In genomic region chr10:8350250-8350967, GRCh38 we compare ENCODE assay signal across 25 cellular contexts.
A peak's percentile ranks its signal among the peaks of the same experiment; 100 is the strongest.
DNase-seq lines count a peak whose midpoint lies in the region; ATAC-seq, FAIRE-seq and TF ChIP-seq lines count a peak whose summit lies in the region.
"Had no signal": no experiment of that assay in that cellular context is flagged by ENCODE, and none has a peak within 500 bp of the region (broad histone marks: within the 10 kb centered on the region; RNA-seq: fewer than 3 reads in every experiment).

No MANE protein-coding gene starts in this region.

- BruUV-seq in IMR-90 (replicated peaks; lab: Mats Ljungman, UMichigan): no TSS peak

- no peak overlapping the region for H4K8ac ChIP-seq in IMR-90 (ENCODE audit: low read depth in 2 of 2, low read length in 2 of 2)
- no peak overlapping the region for H4K8ac ChIP-seq in mesenchymal stem cell (ENCODE audit: low read length)

- peaks cover 3% of the 10 kb centered on the region for H3K27me3 Mint-ChIP-seq in astrocyte (ENCODE audit: low read depth, unreplicated experiment)
- no peaks in the 10 kb centered on the region for H3K27me3 Mint-ChIP-seq in CD4-positive, alpha-beta T cell
- H3K27me3 Mint-ChIP-seq: activated naive CD4-positive, alpha-beta T cell treated with anti-CD3 and anti-CD28 coated beads, Interleukin-2, amount 50 U/mL, for 24 hours had no signal

- TF ChIP-seq RAD21 in IMR-90 (IDR thresholded peaks at IDR 0.05; ENCODE audit: low read length): no peak

- H3K27ac ChIP-seq in DND-41 (ENCODE audit: low read length) (no peak overlapping the region), IMR-90 (ENCODE audit: insufficient read depth, low read length) (no peak overlapping the region), astrocyte (ENCODE audit: low read depth, low read length) (no peak overlapping the region), mesenchymal stem cell (ENCODE audit: low read length, poor library complexity, severe bottlenecking) (no peak overlapping the region)
- H3K27ac ChIP-seq in CD4-positive, alpha-beta T cell (ENCODE audit: low read depth, low read length): no peak overlapping the region
- H3K27ac ChIP-seq: body of pancreas, gastrocnemius medialis, ovary had no signal

- H2AK9ac ChIP-seq in IMR-90 (replicated peaks; ENCODE audit: low read depth, low read length, poor library complexity): no peak overlapping the region

- POLR2A ChIA-PET in IMR-90 (lab: Charles Lee; ENCODE audit: unreplicated experiment): no interaction called here
- POLR2A ChIA-PET in CD4-positive, alpha-beta T cell (lab: Charles Lee): no interaction called here

- no peak overlapping the region for H3K4me2 ChIP-seq in DND-41 (ENCODE audit: insufficient read depth, low read length)
- H3K4me2 ChIP-seq in IMR-90 (ENCODE audit: low read depth, low read length): peak overlapping the region; percentile 50; the same call in 1 of the 2 replicates
- no peak overlapping the region for H3K4me2 ChIP-seq in astrocyte (ENCODE audit: low read length)
- no peak overlapping the region for H3K4me2 ChIP-seq in mesenchymal stem cell (ENCODE audit: low read length, poor library complexity, severe bottlenecking)

- peaks cover 15% of the 10 kb centered on the region for H3K4me1 ChIP-seq in DND-41 (ENCODE audit: insufficient read depth, low read length)
- H3K4me1 ChIP-seq in IMR-90 (ENCODE audit: control insufficient read depth, insufficient read depth, low read length): no peaks in the 10 kb centered on the region
- no peaks in the 10 kb centered on the region for H3K4me1 ChIP-seq in astrocyte (ENCODE audit: insufficient read depth, low read length)
- H3K4me1 ChIP-seq in mesenchymal stem cell (ENCODE audit: control insufficient read depth, insufficient read depth, low read depth, low read length): no peaks in the 10 kb centered on the region
- H3K4me1 ChIP-seq: body of pancreas, gastrocnemius medialis had no signal

- TF ChIP-seq CTCF in DND-41 (IDR thresholded peaks at IDR 0.05; ENCODE audit: borderline replicate concordance, extremely low read depth, low read length, poor library complexity, severe bottlenecking) (no peak), IMR-90 (conservative IDR thresholded peaks at IDR 0.05; ENCODE audit: low read depth, low read length) (no peak), astrocyte (IDR thresholded peaks at IDR 0.05; ENCODE audit: insufficient read depth, low read depth, low read length) (no peak)
- no peak for TF ChIP-seq CTCF in CD4-positive, alpha-beta T cell (IDR thresholded peaks at IDR 0.05)

- peak overlapping the region; percentile 57 for H2BK5ac ChIP-seq in IMR-90 (ENCODE audit: low read depth, low read length, poor library complexity, severe bottlenecking)
- no peak overlapping the region for H2BK5ac ChIP-seq in mesenchymal stem cell (ENCODE audit: low read depth, low read length, poor library complexity, severe bottlenecking)

- H3K9me3 ChIP-seq in DND-41 (ENCODE audit: insufficient read depth, low read length, severe bottlenecking): no peaks in the 10 kb centered on the region
- H3K9me3 ChIP-seq in IMR-90 (ENCODE audit: control insufficient read depth, insufficient read depth, low read length): peaks cover 8% of the 10 kb centered on the region
- no peaks in the 10 kb centered on the region for H3K9me3 ChIP-seq in astrocyte (ENCODE audit: insufficient read depth, low read depth, low read length)
- H3K9me3 ChIP-seq in mesenchymal stem cell (ENCODE audit: control insufficient read depth, low read length): no peaks in the 10 kb centered on the region
- no peaks in the 10 kb centered on the region for H3K9me3 ChIP-seq in CD4-positive, alpha-beta T cell (ENCODE audit: control insufficient read depth, low read length)
- H3K9me3 ChIP-seq: body of pancreas, gastrocnemius medialis, ovary had no signal

- no peak overlapping the region for H2BK20ac ChIP-seq in IMR-90 (ENCODE audit: low read depth, low read length)

- WGBS in IMR-90 (ENCODE audit: extremely low coverage in 2 of 2, insufficient read length in 1 of 2), 2 experiments: no CpG with 5 or more reads among the region's 5 CpGs
- 52% methylated on average over 3 of the region's 5 CpGs for WGBS in mesenchymal stem cell

- H2BK12ac ChIP-seq in mesenchymal stem cell (ENCODE audit: low read length in 2 of 2): no peak overlapping the region

- H3K79me2 ChIP-seq in DND-41 (ENCODE audit: insufficient read depth, low read length) (no peaks in the 10 kb centered on the region), astrocyte (ENCODE audit: insufficient read depth, low read length) (no peaks in the 10 kb centered on the region)

- H3K23ac ChIP-seq in IMR-90 (ENCODE audit: low read depth, low read length) (no peak overlapping the region), mesenchymal stem cell (ENCODE audit: low read length in 2 of 2) (no peak overlapping the region)

- no peak for DNase-seq in DND-41
- peak; percentile 34 for DNase-seq in IMR-90
- peak; percentile 19 for DNase-seq in astrocyte (ENCODE audit: low read depth)
- DNase-seq in mesenchymal stem cell: peak; percentile 57
- DNase-seq in NCI-H82 (lab: John Stamatoyannopoulos, UW): no peak
- no peak for DNase-seq in HuH-7.5 (ENCODE audit: low spot score)
- DNase-seq in CD4-positive, alpha-beta T cell: no peak
- DNase-seq: body of pancreas; CD4-positive, alpha-beta memory T cell; DMS 273 treated with DMSO at 0.1 percent for 48 hours; effector CD8-positive, alpha-beta T cell; gastrocnemius medialis; left ventricle myocardium superior; NCI-H2081 treated with DMSO at 0.1 percent for 48 hours; NCI-H446; nephron progenitor cell; ovary; retina; stimulated activated CD4-positive, alpha-beta T cell treated with anti-CD3 and anti-CD28 coated beads, Interleukin-2, amount 100 ng/mL, for 48 hours; stimulated activated naive B cell treated with anti-CD40 and anti-IgM and Interleukin-4, amounts not matched to agents 10 μg/mL and 1 μg/mL and 100 μg/mL, for 72 hours; T1000 had no signal

- H2BK15ac ChIP-seq in IMR-90 (ENCODE audit: low read depth, low read length) (no peak overlapping the region), mesenchymal stem cell (ENCODE audit: low read depth, poor library complexity, severe bottlenecking) (no peak overlapping the region)

- H2AK5ac ChIP-seq in IMR-90 (ENCODE audit: low read depth, low read length) (no peak overlapping the region), mesenchymal stem cell (ENCODE audit: low read length, severe bottlenecking) (no peak overlapping the region)

- 0 out of 2 replicates have a peak overlapping the region, but pooled peaks have one; percentile 24 for H2AFZ ChIP-seq in DND-41 (ENCODE audit: low read depth, low read length)
- H2AFZ ChIP-seq in IMR-90 (replicated peaks; ENCODE audit: low read length, poor library complexity): no peak overlapping the region
- H2AFZ ChIP-seq in astrocyte (ENCODE audit: low read depth, low read length): no peak overlapping the region
- no peak overlapping the region for H2AFZ ChIP-seq in mesenchymal stem cell (ENCODE audit: low read depth, low read length)

- H3K14ac ChIP-seq in IMR-90 (replicated peaks; ENCODE audit: low read depth, low read length) (no peak overlapping the region), mesenchymal stem cell (ENCODE audit: low read length in 2 of 2) (no peak overlapping the region)

- H3K9me3 Mint-ChIP-seq in astrocyte (ENCODE audit: unreplicated experiment): peaks cover 4% of the 10 kb centered on the region
- no peaks in the 10 kb centered on the region for H3K9me3 Mint-ChIP-seq in CD4-positive, alpha-beta T cell
- H3K9me3 Mint-ChIP-seq: activated naive CD4-positive, alpha-beta T cell treated with anti-CD3 and anti-CD28 coated beads, Interleukin-2, amount 50 U/mL, for 24 hours; activated T-helper 1 cell treated with anti-CD3 and anti-CD28 coated beads, Interleukin-12 subunit alpha, Interleukin-12 subunit beta, Interleukin-2, Interleukin-4 antibody, amounts not matched to agents 30 ng/mL and 10 ng/mL and 1 ng/mL, durations not matched to agents 14 hours and 24 hours and 36 hours; nephron progenitor cell had no signal

- H3K4ac ChIP-seq in IMR-90 (ENCODE audit: low read depth, low read length): no peak overlapping the region
- H3K4ac ChIP-seq in mesenchymal stem cell (ENCODE audit: low read depth in 1 of 2, low read length in 2 of 2): no peak overlapping the region

- CTCF ChIA-PET in IMR-90 (lab: Yijun Ruan, JAX): no interaction called here
- CTCF ChIA-PET in CD4-positive, alpha-beta T cell (lab: Charles Lee): no interaction called here

- H3K4me3 ChIP-seq in DND-41 (ENCODE audit: low read depth in 1 of 2, low read length in 2 of 2): no peak overlapping the region
- H3K4me3 ChIP-seq in IMR-90 (ENCODE audit: insufficient read depth, low read depth, low read length): no peak overlapping the region
- no peak overlapping the region for H3K4me3 ChIP-seq in astrocyte (ENCODE audit: insufficient read depth, low read depth, low read length)
- no peak overlapping the region for H3K4me3 ChIP-seq in mesenchymal stem cell (ENCODE audit: insufficient read depth in 1 of 2, low read depth in 1 of 2, low read length in 2 of 2)
- H3K4me3 ChIP-seq: body of pancreas, gastrocnemius medialis, ovary had no signal

- H3K79me1 ChIP-seq in IMR-90 (ENCODE audit: low read depth in 1 of 2, low read length in 2 of 2): no peaks in the 10 kb centered on the region
- H3K79me1 ChIP-seq in mesenchymal stem cell (replicated peaks; ENCODE audit: low read length, poor library complexity, severe bottlenecking): no peaks in the 10 kb centered on the region

- no peaks in the 10 kb centered on the region for H3K36me3 Mint-ChIP-seq in astrocyte (ENCODE audit: low read depth, unreplicated experiment)
- H3K36me3 Mint-ChIP-seq in CD4-positive, alpha-beta T cell (ENCODE audit: low read depth): no peaks in the 10 kb centered on the region
- H3K36me3 Mint-ChIP-seq: activated naive CD4-positive, alpha-beta T cell treated with anti-CD3 and anti-CD28 coated beads, Interleukin-2, amount 50 U/mL, for 24 hours; CD4-positive, alpha-beta memory T cell; stimulated activated naive B cell treated with anti-CD40 and anti-IgM and Interleukin-4, amounts not matched to agents 10 μg/mL and 1 μg/mL and 100 μg/mL, for 72 hours had no signal

- no peaks in the 10 kb centered on the region for H3K27me3 ChIP-seq in DND-41 (ENCODE audit: insufficient read depth, low read length, poor library complexity)
- no peaks in the 10 kb centered on the region for H3K27me3 ChIP-seq in IMR-90 (ENCODE audit: control insufficient read depth, insufficient read depth, low read length)
- no peaks in the 10 kb centered on the region for H3K27me3 ChIP-seq in astrocyte (ENCODE audit: insufficient read depth, low read length)
- H3K27me3 ChIP-seq in mesenchymal stem cell (ENCODE audit: control insufficient read depth in 1 of 2, insufficient read depth in 1 of 2, low read length in 2 of 2): peaks cover 0 to 4% of the 10 kb centered on the region in 2 experiments
- H3K27me3 ChIP-seq in CD4-positive, alpha-beta T cell (ENCODE audit: control insufficient read depth, insufficient read depth, low read length): no peaks in the 10 kb centered on the region
- H3K27me3 ChIP-seq: body of pancreas, gastrocnemius medialis, ovary had no signal

- ATAC-seq in DND-41 (ENCODE audit: insufficient read depth, low read depth) (no peak), IMR-90 (ENCODE audit: low read depth) (peak; percentile 86)
- no peak for ATAC-seq in CD4-positive, alpha-beta T cell (ENCODE audit: poor library complexity)
- ATAC-seq: body of pancreas; gastrocnemius medialis; left ventricle myocardium superior; Right ventricle myocardium inferior; stimulated activated naive B cell treated with anti-CD40 and anti-IgM and Interleukin-4, amounts not matched to agents 10 μg/mL and 1 μg/mL and 100 μg/mL, for 72 hours had no signal

- intact Hi-C loops in IMR-90 (cut with micrococcal nuclease): no loop called here
- intact Hi-C loops in CD4-positive, alpha-beta T cell (cut with DNase I, micrococcal nuclease): no loop called here

- H3K36me3 ChIP-seq in DND-41 (ENCODE audit: insufficient read depth, low read length): no peaks in the 10 kb centered on the region
- no peaks in the 10 kb centered on the region for H3K36me3 ChIP-seq in IMR-90 (ENCODE audit: control insufficient read depth, insufficient read depth, low read length)
- H3K36me3 ChIP-seq in astrocyte (ENCODE audit: insufficient read depth, low read length): no peaks in the 10 kb centered on the region
- H3K36me3 ChIP-seq in mesenchymal stem cell (ENCODE audit: control insufficient read depth in 1 of 2, insufficient read depth in 2 of 2, low read depth in 1 of 2, low read length in 2 of 2): no peaks in the 10 kb centered on the region
- H3K36me3 ChIP-seq: gastrocnemius medialis, ovary had no signal

- no peak overlapping the region for H3K56ac ChIP-seq in IMR-90 (ENCODE audit: extremely low read depth, insufficient read depth, low read length)

- no peaks in the 10 kb centered on the region for H3K9me1 ChIP-seq in IMR-90 (ENCODE audit: insufficient read depth, low read length)

- dilution Hi-C loops in IMR-90 (cut with HindIII; ENCODE audit: low sequenced_read_pairs, unreplicated experiment): no loop called here

- peaks cover 7% of the 10 kb centered on the region for H3K4me1 Mint-ChIP-seq in astrocyte (ENCODE audit: low read depth, unreplicated experiment)
- no peaks in the 10 kb centered on the region for H3K4me1 Mint-ChIP-seq in CD4-positive, alpha-beta T cell (ENCODE audit: low read depth)
- H3K4me1 Mint-ChIP-seq: activated naive CD4-positive, alpha-beta T cell treated with anti-CD3 and anti-CD28 coated beads, Interleukin-2, amount 50 U/mL, for 24 hours; stimulated activated naive B cell treated with anti-CD40 and anti-IgM and Interleukin-4, amounts not matched to agents 10 μg/mL and 1 μg/mL and 100 μg/mL, for 72 hours had no signal

- H3K18ac ChIP-seq in IMR-90 (ENCODE audit: low read depth, low read length) (0 out of 2 replicates have a peak overlapping the region, but pooled peaks have one; percentile 26), mesenchymal stem cell (ENCODE audit: low read depth in 1 of 2, low read length in 2 of 2) (no peak overlapping the region)

- H3K4me3 Mint-ChIP-seq in astrocyte (ENCODE audit: unreplicated experiment): no peak overlapping the region
- no peak overlapping the region for H3K4me3 Mint-ChIP-seq in CD4-positive, alpha-beta T cell
- H3K4me3 Mint-ChIP-seq: activated naive CD4-positive, alpha-beta T cell treated with anti-CD3 and anti-CD28 coated beads, Interleukin-2, amount 50 U/mL, for 24 hours; activated T-helper 1 cell treated with anti-CD3 and anti-CD28 coated beads, Interleukin-12 subunit alpha, Interleukin-12 subunit beta, Interleukin-2, Interleukin-4 antibody, amounts not matched to agents 30 ng/mL and 10 ng/mL and 1 ng/mL, durations not matched to agents 14 hours and 24 hours and 36 hours; nephron progenitor cell; stimulated activated naive B cell treated with anti-CD40 and anti-IgM and Interleukin-4, amounts not matched to agents 10 μg/mL and 1 μg/mL and 100 μg/mL, for 72 hours had no signal

- H3K27ac Mint-ChIP-seq in astrocyte (ENCODE audit: unreplicated experiment): no peak overlapping the region
- H3K27ac Mint-ChIP-seq in CD4-positive, alpha-beta T cell: no peak overlapping the region
- H3K27ac Mint-ChIP-seq: activated naive CD4-positive, alpha-beta T cell treated with anti-CD3 and anti-CD28 coated beads, Interleukin-2, amount 50 U/mL, for 24 hours; activated T-helper 1 cell treated with anti-CD3 and anti-CD28 coated beads, Interleukin-12 subunit alpha, Interleukin-12 subunit beta, Interleukin-2, Interleukin-4 antibody, amounts not matched to agents 30 ng/mL and 10 ng/mL and 1 ng/mL, durations not matched to agents 14 hours and 24 hours and 36 hours; nephron progenitor cell; stimulated activated naive B cell treated with anti-CD40 and anti-IgM and Interleukin-4, amounts not matched to agents 10 μg/mL and 1 μg/mL and 100 μg/mL, for 72 hours had no signal

- in situ Hi-C loops in IMR-90 (cut with MboI; ENCODE audit: low sequenced_read_pairs): no loop called here

- H2BK120ac ChIP-seq in IMR-90 (ENCODE audit: low read depth, low read length) (no peak overlapping the region), mesenchymal stem cell (ENCODE audit: low read depth, low read length) (no peak overlapping the region)

- FAIRE-seq in astrocyte (lab: Jason Lieb, UNC): no peak
- FAIRE-seq: islet of Langerhans had no signal

- H4K20me1 ChIP-seq in DND-41 (ENCODE audit: insufficient read depth, low read length) (no peaks in the 10 kb centered on the region), IMR-90 (ENCODE audit: insufficient read depth, low read length) (no peaks in the 10 kb centered on the region), astrocyte (ENCODE audit: insufficient read depth, low read length) (no peaks in the 10 kb centered on the region)

- H4K91ac ChIP-seq in IMR-90 (ENCODE audit: insufficient read depth, low read depth, low read length) (no peak overlapping the region), mesenchymal stem cell (ENCODE audit: low read length) (no peak overlapping the region)

- H4K5ac ChIP-seq in IMR-90 (ENCODE audit: low read depth, low read length): no peak overlapping the region

- no peak for TF ChIP-seq POLR2A in IMR-90 (IDR thresholded peaks at IDR 0.05; ENCODE audit: low read depth, low read length)

- H3K9ac ChIP-seq in DND-41 (ENCODE audit: low read depth, low read length) (no peak overlapping the region), IMR-90 (ENCODE audit: low read depth, low read length) (no peak overlapping the region), astrocyte (ENCODE audit: low read length) (no peak overlapping the region), mesenchymal stem cell (ENCODE audit: low read length) (no peak overlapping the region)

Comparison
In these comparisons a context has a peak if more than half of its experiments do, and no peak if none do; other contexts are left out.
1. DNase-seq: peak in IMR-90 (single experiment), astrocyte (single experiment) and mesenchymal stem cell (single experiment); none in DND-41 (single experiment), NCI-H82 (single experiment), HuH-7.5 (single experiment) and CD4-positive, alpha-beta T cell (0 of 10).